ENCODE assay signal across 1 cellular context in genomic region chr3:10508619-10509260, GRCh38.
TF ChIP-seq lines count a peak whose summit lies in the region.

No MANE protein-coding gene starts in this region.

TF ChIP-seq in HepG2, 621 proteins besides CTCF, POLR2A, EP300 and RAD21 (continued from another document and continues in another):
- no peak for TF ChIP-seq MTA3 (CRISPR knock-in tag; IDR thresholded peaks at IDR 0.05)
- no peak; the same call in 1 of the 2 replicates for TF ChIP-seq NFE2L2 (IDR thresholded peaks at IDR 0.05; ENCODE audit: low read length)
- TF ChIP-seq THAP7 (CRISPR knock-in tag; IDR thresholded peaks at IDR 0.05): peak; percentile 94
- no peak; the same call in 1 of the 2 replicates for TF ChIP-seq ZNF3 (CRISPR knock-in tag; IDR thresholded peaks at IDR 0.05)
- peak; percentile 97 for TF ChIP-seq ZNF609 (CRISPR knock-in tag; IDR thresholded peaks at IDR 0.05; ENCODE audit: borderline replicate concordance)
- TF ChIP-seq AFF4 (CRISPR knock-in tag; IDR thresholded peaks at IDR 0.05): no peak
- no peak for TF ChIP-seq KLF15 (CRISPR knock-in tag; IDR thresholded peaks at IDR 0.05; ENCODE audit: borderline replicate concordance)
- TF ChIP-seq HMGXB3 (CRISPR knock-in tag; IDR thresholded peaks at IDR 0.05; ENCODE audit: borderline replicate concordance): peak; percentile 75
- TF ChIP-seq NFYC (CRISPR knock-in tag; IDR thresholded peaks at IDR 0.05): peak; percentile 20; the same call in 1 of the 2 replicates
- 0 out of 2 replicates have a peak, but pooled peaks have one; percentile 81 for TF ChIP-seq ZNF567 (CRISPR knock-in tag; IDR thresholded peaks at IDR 0.05; ENCODE audit: borderline replicate concordance)
- TF ChIP-seq ZNF337 (CRISPR knock-in tag; IDR thresholded peaks at IDR 0.05; ENCODE audit: borderline replicate concordance, low read depth): 0 out of 2 replicates have a peak, but pooled peaks have one; percentile 17
- no peak for TF ChIP-seq ZNF570 (CRISPR knock-in tag; IDR thresholded peaks at IDR 0.05; ENCODE audit: borderline replicate concordance)
- peak; percentile 98 for TF ChIP-seq FOXP4 (CRISPR knock-in tag; IDR thresholded peaks at IDR 0.05)
- peak; percentile 95 for TF ChIP-seq HNF4A (CRISPR knock-in tag; IDR thresholded peaks at IDR 0.05)
- TF ChIP-seq KDM3A (CRISPR knock-in tag; IDR thresholded peaks at IDR 0.05; ENCODE audit: low read depth): peak; percentile 96
- peak; percentile 59; the same call in 1 of the 2 replicates for TF ChIP-seq ARID3A (IDR thresholded peaks at IDR 0.05; ENCODE audit: low read depth, low read length)
- no peak for TF ChIP-seq NFE2 (CRISPR knock-in tag; IDR thresholded peaks at IDR 0.05)
- no peak for TF ChIP-seq ZNF335 (CRISPR knock-in tag; IDR thresholded peaks at IDR 0.05)
- TF ChIP-seq RXRB (CRISPR knock-in tag; IDR thresholded peaks at IDR 0.05; ENCODE audit: borderline replicate concordance): peak; percentile 98
- no peak for TF ChIP-seq ZNF101 (CRISPR knock-in tag; IDR thresholded peaks at IDR 0.05; ENCODE audit: borderline replicate concordance, low read depth)
- TF ChIP-seq ZNF766 (CRISPR knock-in tag; IDR thresholded peaks at IDR 0.05; ENCODE audit: borderline replicate concordance): peak; percentile 64; the same call in 1 of the 2 replicates
- TF ChIP-seq ZHX2 (IDR thresholded peaks at IDR 0.05; ENCODE audit: low read depth): 0 out of 2 replicates have a peak, but pooled peaks have one; percentile 63
- TF ChIP-seq ZHX2 (CRISPR knock-in tag; IDR thresholded peaks at IDR 0.05; ENCODE audit: borderline replicate concordance): no peak
- peak; percentile 90 for TF ChIP-seq SMAD3 (CRISPR knock-in tag; IDR thresholded peaks at IDR 0.05)
- TF ChIP-seq ATM (IDR thresholded peaks at IDR 0.05; ENCODE audit: borderline replicate concordance): no peak
- peak; percentile 69; the same call in 1 of the 2 replicates for TF ChIP-seq ZNF329 (CRISPR knock-in tag; IDR thresholded peaks at IDR 0.05; ENCODE audit: low read depth)
- no peak for TF ChIP-seq MBNL3 (CRISPR knock-in tag; conservative IDR thresholded peaks at IDR 0.05)
- TF ChIP-seq ZNF629 (CRISPR knock-in tag; conservative IDR thresholded peaks at IDR 0.05): no peak; the same call in 1 of the 2 replicates
